In genomic region chr16:28207425-28207824, GRCh38 we compare ENCODE assay signal across 18 cellular contexts. TPM values are rescaled to one million over a fixed set of nuclear protein-coding genes. Genes with fewer than 3 reads are reported as not detected.
DNase-seq lines count a peak whose midpoint lies in the region; ATAC-seq, FAIRE-seq and TF ChIP-seq lines count a peak whose summit lies in the region.
"Had no signal": no experiment of that assay in that cellular context is flagged by ENCODE, and none has a peak within 500 bp of the region (broad histone marks: within the 10 kb centered on the region; RNA-seq: fewer than 3 reads in every experiment).

No MANE protein-coding gene starts in this region.

- H3K36me3 Mint-ChIP-seq in activated naive CD4-positive, alpha-beta T cell treated with anti-CD3 and anti-CD28 coated beads, Interleukin-2, amount 10 ng/mL, durations not matched to agents 7 days and 5 days, result peaks cover 19% of the 10 kb centered on the region
- H3K36me3 Mint-ChIP-seq in osteocyte (ENCODE audit: unreplicated experiment), result peaks cover 8% of the 10 kb centered on the region

- SMC1A ChIA-PET in GM12878 (lab: Charles Lee; ENCODE audit: uncharacterized antibody, unreplicated experiment), result interaction anchor here (0.6 to 13.4 kb wide), 5 partner anchors 10 to 67 kb away, joined by 3 to 272 read pairs (median 12); no protein-coding TSS in a partner anchor

- TF ChIP-seq CTCF in Loucy (conservative IDR thresholded peaks at IDR 0.05; ENCODE audit: low read length) (no peak), GM12878 (IDR thresholded peaks at IDR 0.05 in 2 of 3, conservative IDR thresholded peaks at IDR 0.05 in 1 of 3; ENCODE audit: control insufficient read depth in 2 of 3, extremely low read depth in 1 of 3, insufficient read depth in 1 of 3, low read depth in 3 of 3, low read length in 3 of 3) (no peak), osteocyte (IDR thresholded peaks at IDR 0.05) (no peak), HepG2 (CRISPR knock-in tag; IDR thresholded peaks at IDR 0.05) (no peak)

- ATAC-seq in GM12878 (no peak), HG03442 (IDR thresholded peaks at IDR 0.05; ENCODE audit: unreplicated experiment) (no peak), HepG2 (no peak)

- H3K27me3 Mint-ChIP-seq in activated naive CD4-positive, alpha-beta T cell treated with anti-CD3 and anti-CD28 coated beads, Interleukin-2, amount 10 ng/mL, durations not matched to agents 7 days and 5 days, result no peaks in the 10 kb centered on the region
- H3K27me3 Mint-ChIP-seq in osteocyte (ENCODE audit: unreplicated experiment), result no peaks in the 10 kb centered on the region

- no peaks in the 10 kb centered on the region for H3F3A ChIP-seq in Loucy (ENCODE audit: low read depth)

- H4K20me1 ChIP-seq in Loucy (ENCODE audit: insufficient read depth, low read length, poor library complexity, severe bottlenecking), result peaks cover 79% of the 10 kb centered on the region
- H4K20me1 ChIP-seq in GM12878 (ENCODE audit: control insufficient read depth, insufficient read depth), result peaks cover 4% of the 10 kb centered on the region
- H4K20me1 ChIP-seq in HepG2 (ENCODE audit: insufficient read depth, low read length), result peaks cover 23% of the 10 kb centered on the region

- peaks cover 1% of the 10 kb centered on the region for H3K9me3 Mint-ChIP-seq in activated naive CD4-positive, alpha-beta T cell treated with anti-CD3 and anti-CD28 coated beads, Interleukin-2, amount 10 ng/mL, durations not matched to agents 7 days and 5 days
- H3K9me3 Mint-ChIP-seq in osteocyte (ENCODE audit: unreplicated experiment), result no peaks in the 10 kb centered on the region

- no peak for DNase-seq in activated naive CD4-positive, alpha-beta T cell treated with anti-CD3 and anti-CD28 coated beads, Interleukin-2, amount 10 ng/mL, durations not matched to agents 7 days and 5 days
- no peak for DNase-seq in activated naive CD4-positive, alpha-beta T cell treated with anti-CD3 and anti-CD28 coated beads, Interleukin-2, amount 50 U/mL, for 16 hours
- DNase-seq in GM12878 (ENCODE audit: low read depth, low spot score) (no peak), osteocyte (ENCODE audit: extremely low spot score, unreplicated experiment) (no peak), HepG2 (ENCODE audit: low spot score) (no peak), glomerular visceral epithelial cell (ENCODE audit: extremely low spot score) (no peak)
- DNase-seq: activated effector memory CD4-positive, alpha-beta T cell treated with Interleukin-2 at 50 U/mL for 16 hours; foreskin fibroblast; mesendoderm; NCI-H1436 treated with DMSO at 0.1 percent for 48 hours; Peyer's patch; spleen; stimulated activated CD8-positive, alpha-beta memory T cell treated with anti-CD3 and anti-CD28 coated beads, Interleukin-4, amount 100 ng/mL, for 48 hours; testis had no signal

- H3K9me3 ChIP-seq in Loucy (ENCODE audit: insufficient read depth, low read depth, low read length) (no peaks in the 10 kb centered on the region), GM12878 (replicated peaks; ENCODE audit: control insufficient read depth, insufficient read depth, low read length) (no peaks in the 10 kb centered on the region), HepG2 (ENCODE audit: low read length) (no peaks in the 10 kb centered on the region)
- H3K9me3 ChIP-seq: Peyer's patch, spleen, testis had no signal

- peak overlapping the region; percentile 19 for H3K9ac ChIP-seq in Loucy (ENCODE audit: low read depth, low read length, poor library complexity, severe bottlenecking)
- no peak overlapping the region for H3K9ac ChIP-seq in GM12878 (ENCODE audit: control insufficient read depth, insufficient read depth, low read length)
- no peak overlapping the region for H3K9ac ChIP-seq in HepG2 (ENCODE audit: insufficient read depth, low read depth, low read length)

- BruUV-seq in GM12878 (replicated peaks; lab: Mats Ljungman, UMichigan) (no TSS peak), HepG2 (replicated peaks; lab: Mats Ljungman, UMichigan) (no TSS peak)

- FAIRE-seq in GM12878 (lab: Jason Lieb, UNC) (no peak), HepG2 (lab: Jason Lieb, UNC) (no peak)
- FAIRE-seq: colon, D721Med had no signal

- H3K4me3 Mint-ChIP-seq in activated naive CD4-positive, alpha-beta T cell treated with anti-CD3 and anti-CD28 coated beads, Interleukin-2, amount 10 ng/mL, durations not matched to agents 7 days and 5 days, result peak overlapping the region; percentile 18
- no peak overlapping the region for H3K4me3 Mint-ChIP-seq in osteocyte (ENCODE audit: unreplicated experiment)

- TF ChIP-seq RAD21 in GM12878 (IDR thresholded peaks at IDR 0.05; ENCODE audit: insufficient read depth, low read depth, low read length) (no peak), HepG2 (CRISPR knock-in tag; IDR thresholded peaks at IDR 0.05) (no peak)

- H3K9me2 ChIP-seq in Loucy (replicated peaks; ENCODE audit: low read depth, low read length), result no peaks in the 10 kb centered on the region

- H3K4me2 ChIP-seq in Loucy (ENCODE audit: low read depth, low read length, poor library complexity, severe bottlenecking) (peak overlapping the region; percentile 78), GM12878 (ENCODE audit: control insufficient read depth, insufficient read depth) (peak overlapping the region; percentile 74), HepG2 (ENCODE audit: low read depth, low read length) (no peak overlapping the region)

- H3K27me3 ChIP-seq in Loucy (ENCODE audit: insufficient read depth, low read length, poor library complexity, severe bottlenecking), result no peaks in the 10 kb centered on the region
- H3K27me3 ChIP-seq in GM12878 (replicated peaks in 1 of 2; ENCODE audit: control insufficient read depth in 2 of 2, insufficient read depth in 2 of 2, low read length in 1 of 2), result no peaks in the 10 kb centered on the region
- H3K27me3 ChIP-seq in HepG2 (ENCODE audit: control insufficient read depth in 1 of 2, insufficient read depth in 2 of 2, low read length in 2 of 2), result no peaks in the 10 kb centered on the region
- H3K27me3 ChIP-seq: Peyer's patch, spleen, testis had no signal

- H2AFZ ChIP-seq in Loucy (ENCODE audit: low read length) (no peak overlapping the region), GM12878 (ENCODE audit: control insufficient read depth, low read depth, low read length) (no peak overlapping the region), HepG2 (ENCODE audit: low read length) (no peak overlapping the region)

- H3K79me2 ChIP-seq in Loucy (ENCODE audit: insufficient read depth, low read length), result peaks cover 92% of the 10 kb centered on the region
- peaks cover 88% of the 10 kb centered on the region for H3K79me2 ChIP-seq in GM12878 (ENCODE audit: control insufficient read depth, insufficient read depth, low read length)
- peaks cover 80% of the 10 kb centered on the region for H3K79me2 ChIP-seq in HepG2 (ENCODE audit: insufficient read depth, low read length)

- H3K36me3 ChIP-seq in Loucy (ENCODE audit: insufficient read depth, low read length), result peaks cover 25% of the 10 kb centered on the region; the same call in 1 of the 2 replicates
- H3K36me3 ChIP-seq in GM12878 (ENCODE audit: control insufficient read depth in 2 of 2, insufficient read depth in 2 of 2, low read length in 1 of 2), result peaks cover 7 to 36% of the 10 kb centered on the region in 2 experiments
- H3K36me3 ChIP-seq in HepG2 (replicated peaks in 1 of 2; ENCODE audit: control insufficient read depth in 1 of 2, insufficient read depth in 2 of 2, low read length in 2 of 2), result peaks cover 21 to 47% of the 10 kb centered on the region in 2 experiments

- peaks cover 43% of the 10 kb centered on the region for H3K4me1 Mint-ChIP-seq in activated naive CD4-positive, alpha-beta T cell treated with anti-CD3 and anti-CD28 coated beads, Interleukin-2, amount 10 ng/mL, durations not matched to agents 7 days and 5 days
- H3K4me1 Mint-ChIP-seq in osteocyte (ENCODE audit: unreplicated experiment), result peaks cover 32% of the 10 kb centered on the region

- no peak for TF ChIP-seq EP300 in GM12878 (IDR thresholded peaks at IDR 0.05; ENCODE audit: borderline replicate concordance in 1 of 2, control insufficient read depth in 1 of 2, low read depth in 2 of 2, low read length in 2 of 2)
- no peak for TF ChIP-seq EP300 in HepG2 (IDR thresholded peaks at IDR 0.05; ENCODE audit: low read depth in 2 of 2, low read length in 2 of 2)
- no peak for TF ChIP-seq EP300 in HepG2 (CRISPR knock-in tag; IDR thresholded peaks at IDR 0.05; ENCODE audit: borderline replicate concordance)

- H3K27ac ChIP-seq in GM12878 (ENCODE audit: control insufficient read depth, insufficient read depth), result no peak overlapping the region
- no peak overlapping the region for H3K27ac ChIP-seq in HepG2 (ENCODE audit: extremely low read length, insufficient read depth, low read length)
- H3K27ac ChIP-seq: Peyer's patch, testis had no signal

- TF ChIP-seq POLR2A in GM12878 (IDR thresholded peaks at IDR 0.05; ENCODE audit: low read depth, low read length), result no peak
- no peak for TF ChIP-seq POLR2A in HepG2 (IDR thresholded peaks at IDR 0.05; ENCODE audit: insufficient read depth in 1 of 2, low read depth in 2 of 2, low read length in 2 of 2)

- H3K4me3 ChIP-seq in Loucy (ENCODE audit: low read length, poor library complexity, severe bottlenecking) (peak overlapping the region; percentile 76), GM12878 (peak overlapping the region; percentile 66), HepG2 (replicated peaks in 1 of 3; ENCODE audit: insufficient read depth in 1 of 3, low read depth in 2 of 3, low read length in 3 of 3) (no peak overlapping the region)
- H3K4me3 ChIP-seq: Peyer's patch, testis had no signal

- H3K4me1 ChIP-seq in Loucy (ENCODE audit: insufficient read depth, low read length, poor library complexity, severe bottlenecking), result peaks cover 66% of the 10 kb centered on the region
- peaks cover 20% of the 10 kb centered on the region for H3K4me1 ChIP-seq in GM12878 (ENCODE audit: control insufficient read depth, insufficient read depth, low read length)
- peaks cover 63% of the 10 kb centered on the region for H3K4me1 ChIP-seq in HepG2 (ENCODE audit: insufficient read depth, low read length)

- POLR2A ChIA-PET in GM12878 (lab: Charles Lee), result interaction anchor here (1.1 to 4.9 kb wide), 2 partner anchors 16 to 21 kb away, joined by 4 to 71 read pairs; no protein-coding TSS in a partner anchor
- POLR2A ChIA-PET in HepG2 (lab: Yijun Ruan, JAX), result no interaction called here

- intact Hi-C loops in GM12878 (cut with micrococcal nuclease; ENCODE audit: unreplicated experiment), result no loop called here
- intact Hi-C loops in HepG2 (cut with micrococcal nuclease; ENCODE audit: unreplicated experiment), result no loop called here

- RAD21 ChIA-PET in GM12878 (lab: Charles Lee; ENCODE audit: unreplicated experiment), result interaction anchor here (9.8 to 12.5 kb wide), 2 partner anchors 17 to 66 kb away, joined by 63 to 192 read pairs; no protein-coding TSS in a partner anchor

- in situ Hi-C loops in GM12878 (cut with MboI) (no loop called here), HepG2 (cut with HindIII; ENCODE audit: extremely low pct_ligation_motif_present, low pct_unique_long_range_greater_than_20kb) (no loop called here)

- 93% methylated on average over 2 of the region's 2 CpGs for WGBS in GM12878 (ENCODE audit: insufficient coverage, insufficient replicate concordance, low lambda C conversion rate, missing lambda C conversion rate)
- WGBS in HepG2 (ENCODE audit: low lambda C conversion rate), result 85% methylated on average over 2 of the region's 2 CpGs

- H3K27ac Mint-ChIP-seq in activated naive CD4-positive, alpha-beta T cell treated with anti-CD3 and anti-CD28 coated beads, Interleukin-2, amount 10 ng/mL, durations not matched to agents 7 days and 5 days, result peak overlapping the region; percentile 53
- H3K27ac Mint-ChIP-seq in osteocyte (ENCODE audit: unreplicated experiment), result peak overlapping the region; percentile 50

- CTCF ChIA-PET in activated naive CD4-positive, alpha-beta T cell treated with anti-CD3 and anti-CD28 coated beads, Interleukin-2, amount 10 ng/mL, durations not matched to agents 7 days and 5 days (lab: Charles Lee), result interaction anchor here (1.0 to 4.5 kb wide), 4 partner anchors 14 to 74 kb away, joined by 3 to 50 read pairs (median 5); no protein-coding TSS in a partner anchor
- CTCF ChIA-PET in GM12878 (lab: Yijun Ruan, JAX) (interaction anchor here (0.7 to 8.1 kb wide), 4 partner anchors 10 to 66 kb away, joined by 3 to 91 read pairs (median 18); no protein-coding TSS in a partner anchor), HepG2 (lab: Yijun Ruan, JAX; ENCODE audit: low intra/inter-chr PET ratio, low total read pairs) (no interaction called here)

RNA-seq across cellular contexts. Expression of gene XPO6, which starts 4.3 kb away (rescaled TPM):
- total RNA-seq in GM12878 (2013; cell fraction: nucleolus; rRNA removed), result 640 and 681 TPM in 2 replicates
- 117 and 134 TPM in 2 replicates for total RNA-seq in GM12878 (2014; rRNA removed)
- 79.2 and 86.3 TPM in 2 replicates for total RNA-seq in GM12878 (2014; rRNA removed; fragmentation: Illumina TruSeq; extraction: Trizol)
- total RNA-seq in GM12878 (2021), result 178 and 180 TPM in 2 replicates
- polyA plus RNA-seq in GM12878 (2011; ENCODE audit: low read depth), result 101 TPM
- 233 and 246 TPM in 2 replicates for polyA plus RNA-seq in GM12878 (2011; rRNA removed)
- polyA plus RNA-seq in GM12878 (2011; cell fraction: cytosol; rRNA removed), result 320 and 350 TPM in 2 replicates
- 448 and 489 TPM in 2 replicates for polyA plus RNA-seq in GM12878 (2011; cell fraction: nucleus; rRNA removed)
- polyA plus RNA-seq in GM12878 (2012), result 110 and 124 TPM in 2 replicates
- polyA plus RNA-seq in GM12878 (2014; fragmentation: Illumina TruSeq; extraction: Trizol), result 136 and 149 TPM in 2 replicates
- polyA plus RNA-seq in GM12878 (2014; fragmentation: Nextera tagmentation; extraction: Ambion mirVana), result 10 to 100 TPM in 1 of 2 experiments, 1 to 10 TPM in 1; 9.9 to 26.8 TPM
- 143 and 152 TPM in 2 replicates for polyA plus RNA-seq in GM12878 (2014; rRNA removed)
- polyA plus RNA-seq in GM12878 (2016; fragmentation: Nextera tagmentation; extraction: Ambion mirVana), result 10 to 100 TPM; 55.0 to 55.2 TPM
- polyA minus RNA-seq in GM12878 (2011; rRNA and poly(A)+ RNA removed), result 462 and 470 TPM in 2 replicates
- polyA minus RNA-seq in GM12878 (2011; cell fraction: cytosol; rRNA and poly(A)+ RNA removed), result 122 and 141 TPM in 2 replicates
- polyA minus RNA-seq in GM12878 (2011; cell fraction: nucleus; rRNA and poly(A)+ RNA removed), result 280 and 319 TPM in 2 replicates
- total RNA-seq in osteocyte, result 128 and 138 TPM in 2 replicates
- 102 and 109 TPM in 2 replicates for total RNA-seq in HepG2 (2016; rRNA removed; fragmentation: Illumina TruSeq; extraction: Trizol)
- 46.6 and 57.5 TPM in 2 replicates for total RNA-seq in HepG2 (2016; cell fraction: cytosol; rRNA removed; fragmentation: Illumina TruSeq; extraction: Trizol; ENCODE audit: low read depth)
- 85.8 and 109 TPM in 2 replicates for total RNA-seq in HepG2 (2016; cell fraction: insoluble cytoplasmic fraction; rRNA removed; fragmentation: Illumina TruSeq; extraction: Trizol)
- 87.0 and 101 TPM in 2 replicates for total RNA-seq in HepG2 (2016; cell fraction: membrane; rRNA removed; fragmentation: Illumina TruSeq; extraction: Trizol)
- total RNA-seq in HepG2 (2016; cell fraction: nucleus; rRNA removed; fragmentation: Illumina TruSeq; extraction: Trizol), result 104 and 150 TPM in 2 replicates
- polyA plus RNA-seq in HepG2 (2011; rRNA removed), result 119 and 129 TPM in 2 replicates
- polyA plus RNA-seq in HepG2 (2011; cell fraction: cytosol; rRNA removed), result 93.9 and 123 TPM in 2 replicates
- 278 and 283 TPM in 2 replicates for polyA plus RNA-seq in HepG2 (2011; cell fraction: nucleus; rRNA removed)
- polyA plus RNA-seq in HepG2 (2012), result 52.1 and 55.0 TPM in 2 replicates
- 19.8 and 23.6 TPM in 2 replicates for polyA plus RNA-seq in HepG2 (2016; cell fraction: cytosol; fragmentation: Illumina TruSeq; extraction: Trizol; ENCODE audit: low read depth)
- polyA plus RNA-seq in HepG2 (2016; cell fraction: insoluble cytoplasmic fraction; fragmentation: Illumina TruSeq; extraction: Trizol; ENCODE audit: low read depth), result 97.4 and 110 TPM in 2 replicates
- polyA plus RNA-seq in HepG2 (2016; cell fraction: membrane; fragmentation: Illumina TruSeq; extraction: Trizol; ENCODE audit: low read depth), result 67.2 and 72.4 TPM in 2 replicates
- polyA plus RNA-seq in HepG2 (2016; cell fraction: nucleus; fragmentation: Illumina TruSeq; extraction: Trizol; ENCODE audit: insufficient read depth, low read depth), result 153 and 165 TPM in 2 replicates
- 284 and 462 TPM in 2 replicates for polyA minus RNA-seq in HepG2 (2011; rRNA and poly(A)+ RNA removed; ENCODE audit: low replicate concordance)
- polyA minus RNA-seq in HepG2 (2011; cell fraction: cytosol; rRNA and poly(A)+ RNA removed), result 88.5 and 89.2 TPM in 2 replicates
- 247 and 281 TPM in 2 replicates for polyA minus RNA-seq in HepG2 (2011; cell fraction: nucleus; rRNA and poly(A)+ RNA removed)

Comparison
In these comparisons a context has a peak if more than half of its experiments do, and no peak if none do; other contexts are left out.
1. H3K4me3 ChIP-seq: peak in Loucy (single experiment) and GM12878 (single experiment); none in HepG2 (0 of 3).